Comparison of ENCODE assay signal across 8 cellular contexts in genomic region chr16:495127-495748, GRCh38. TPM values are rescaled to one million over a fixed set of nuclear protein-coding genes. Genes with fewer than 3 reads are reported as not detected.
DNase-seq lines count a peak whose midpoint lies in the region.

No MANE protein-coding gene starts in this region.

- peak; percentile 21 for DNase-seq in stimulated activated CD4-positive, alpha-beta T cell treated with anti-CD3 and anti-CD28 coated beads, Interleukin-15, amount 100 ng/mL, for 24 hours
- no peak for DNase-seq in stimulated activated CD4-positive, alpha-beta T cell treated with anti-CD3 and anti-CD28 coated beads, Interleukin-2, amount 100 ng/mL, for 48 hours
- DNase-seq in M059J (ENCODE audit: low read depth) (peak; percentile 48), amniotic epithelial cell (ENCODE audit: low read depth) (peak; percentile 47), kidney tubule cell (ENCODE audit: low spot score) (peak; percentile 56), T1000 (lab: John Stamatoyannopoulos, UW) (no peak), kidney glomerular epithelial cell (lab: John Stamatoyannopoulos, UW) (no peak), NCI-H1048 (lab: John Stamatoyannopoulos, UW) (no peak)

RNA-seq across cellular contexts. Expression of gene CAPN15, which starts 32.3 kb away (rescaled TPM):
- 23.2 and 36.7 TPM in 2 replicates for total RNA-seq in M059J (2014; rRNA removed; shearing (Covaris generic))

Comparison
In these comparisons a context has a peak if more than half of its experiments do, and no peak if none do; other contexts are left out.
1. DNase-seq: peak in stimulated activated CD4-positive, alpha-beta T cell treated with anti-CD3 and anti-CD28 coated beads, Interleukin-15, amount 100 ng/mL, for 24 hours (single experiment), M059J (single experiment), amniotic epithelial cell (single experiment) and kidney tubule cell (single experiment); none in stimulated activated CD4-positive, alpha-beta T cell treated with anti-CD3 and anti-CD28 coated beads, Interleukin-2, amount 100 ng/mL, for 48 hours (0 of 2), T1000 (single experiment), kidney glomerular epithelial cell (single experiment) and NCI-H1048 (single experiment).